22 cellular contexts compared by ENCODE assay signal in the genomic region with DNA sequence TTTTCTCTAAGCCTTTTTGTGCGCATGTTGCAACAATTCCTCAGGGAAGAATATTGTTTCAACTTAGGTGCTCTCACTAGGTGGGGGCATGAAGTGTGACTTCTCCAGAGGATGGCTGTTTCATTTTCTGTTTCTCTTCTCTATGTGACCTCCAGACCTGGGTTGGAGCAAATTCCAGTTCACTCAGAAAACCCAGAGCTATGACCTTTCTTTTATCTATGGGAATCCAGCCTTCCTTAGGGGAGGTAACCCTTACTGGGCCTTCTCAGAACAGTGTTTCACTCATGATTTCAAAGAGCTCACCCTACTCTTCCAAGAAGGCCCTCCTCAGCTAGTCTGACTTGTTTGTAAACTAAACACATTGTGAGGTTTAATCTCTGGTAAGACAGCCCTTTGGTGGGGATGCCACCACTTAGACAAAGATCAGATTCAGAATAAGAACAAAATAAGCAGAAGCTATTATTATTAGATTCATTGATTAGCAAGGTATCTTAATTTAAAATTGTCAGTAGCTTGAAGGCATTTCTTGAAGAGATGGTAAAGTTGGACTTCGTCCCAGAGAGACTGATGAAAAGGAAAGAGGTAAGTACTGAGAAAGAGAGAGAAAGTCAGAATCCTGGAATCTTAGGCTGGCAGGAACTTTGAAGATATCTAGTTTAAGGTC. TPM values are rescaled to one million over a fixed set of nuclear protein-coding genes. Genes with fewer than 3 reads are reported as not detected.
A peak's percentile ranks its signal among the peaks of the same experiment; 100 is the strongest.
DNase-seq lines count a peak whose midpoint lies in the region; ATAC-seq and TF ChIP-seq lines count a peak whose summit lies in the region.
"Had no signal": no experiment of that assay in that cellular context is flagged by ENCODE, and none has a peak within 500 bp of the region (broad histone marks: within the 10 kb centered on the region; RNA-seq: fewer than 3 reads in every experiment).

No MANE protein-coding gene starts in this region.

- no peaks in the 10 kb centered on the region for H3K9me3 Mint-ChIP-seq in activated naive CD8-positive, alpha-beta T cell (ENCODE audit: low read depth)
- H3K9me3 Mint-ChIP-seq in activated naive CD8-positive, alpha-beta T cell treated with anti-CD3 and anti-CD28 coated beads for 36 hours = no peaks in the 10 kb centered on the region
- no peaks in the 10 kb centered on the region for H3K9me3 Mint-ChIP-seq in osteocyte (ENCODE audit: unreplicated experiment)
- H3K9me3 Mint-ChIP-seq: T-helper 2 cell treated with Interferon-gamma antibody and Interleukin-4, amounts not matched to agents 5 μg/mL and 100 μg/mL, for 36 hours had no signal

- TF ChIP-seq CTCF in osteocyte (IDR thresholded peaks at IDR 0.05) = no peak

- no peaks in the 10 kb centered on the region for H3K9me3 ChIP-seq in T-helper 17 cell (ENCODE audit: control insufficient read depth, low read length, poor library complexity, severe bottlenecking)
- H3K9me3 ChIP-seq: body of pancreas, neutrophil, SJSA1 had no signal

- H3K27me3 Mint-ChIP-seq in activated naive CD8-positive, alpha-beta T cell = no peaks in the 10 kb centered on the region
- H3K27me3 Mint-ChIP-seq in activated naive CD8-positive, alpha-beta T cell treated with anti-CD3 and anti-CD28 coated beads for 36 hours = no peaks in the 10 kb centered on the region
- H3K27me3 Mint-ChIP-seq in T-helper 17 cell (no peaks in the 10 kb centered on the region), osteocyte (ENCODE audit: unreplicated experiment) (no peaks in the 10 kb centered on the region)

- no peak overlapping the region for H3K4me3 Mint-ChIP-seq in activated naive CD8-positive, alpha-beta T cell
- no peak overlapping the region for H3K4me3 Mint-ChIP-seq in activated naive CD8-positive, alpha-beta T cell treated with anti-CD3 and anti-CD28 coated beads for 36 hours
- H3K4me3 Mint-ChIP-seq in T-helper 17 cell (no peak overlapping the region), osteocyte (ENCODE audit: unreplicated experiment) (no peak overlapping the region)
- H3K4me3 Mint-ChIP-seq: T-helper 2 cell treated with Interferon-gamma antibody and Interleukin-4, amounts not matched to agents 5 μg/mL and 100 μg/mL, for 36 hours had no signal

- no peak for DNase-seq in activated naive CD8-positive, alpha-beta T cell treated with anti-CD3 and anti-CD28 coated beads for 36 hours
- DNase-seq in T-helper 17 cell (no peak), inferior parietal cortex (ENCODE audit: extremely low spot score) (peak; percentile 44), osteocyte (ENCODE audit: extremely low spot score, unreplicated experiment) (no peak), NCI-H2029 (lab: John Stamatoyannopoulos, UW) (no peak)
- DNase-seq: activated CD4-positive, CD25-positive, alpha-beta regulatory T cell; body of pancreas; cerebellar nuclear complex; dorsolateral prefrontal cortex; H7; mammary epithelial cell; NCI-H1092; NCI-H187 treated with DMSO at 0.1 percent for 48 hours; NCI-H69; stimulated activated CD4-positive, alpha-beta T cell treated with anti-CD3 and anti-CD28 coated beads, Interleukin-2, amount 100 ng/mL, for 24 hours had no signal

- peaks cover 6% of the 10 kb centered on the region for H3K36me3 Mint-ChIP-seq in activated naive CD8-positive, alpha-beta T cell
- no peaks in the 10 kb centered on the region for H3K36me3 Mint-ChIP-seq in activated naive CD8-positive, alpha-beta T cell treated with anti-CD3 and anti-CD28 coated beads for 36 hours
- peaks cover 3% of the 10 kb centered on the region for H3K36me3 Mint-ChIP-seq in T-helper 17 cell (ENCODE audit: low read depth)
- no peaks in the 10 kb centered on the region for H3K36me3 Mint-ChIP-seq in osteocyte (ENCODE audit: unreplicated experiment)

- H3K27ac Mint-ChIP-seq in activated naive CD8-positive, alpha-beta T cell = peak overlapping the region; percentile 47
- H3K27ac Mint-ChIP-seq in activated naive CD8-positive, alpha-beta T cell treated with anti-CD3 and anti-CD28 coated beads for 36 hours = no peak overlapping the region
- H3K27ac Mint-ChIP-seq in T-helper 17 cell (peak overlapping the region; percentile 34), osteocyte (ENCODE audit: unreplicated experiment) (no peak overlapping the region)
- H3K27ac Mint-ChIP-seq: T-helper 2 cell treated with Interferon-gamma antibody and Interleukin-4, amounts not matched to agents 5 μg/mL and 100 μg/mL, for 36 hours had no signal

- H3K4me1 Mint-ChIP-seq in activated naive CD8-positive, alpha-beta T cell (ENCODE audit: low read depth) = peaks cover 13% of the 10 kb centered on the region
- H3K4me1 Mint-ChIP-seq in activated naive CD8-positive, alpha-beta T cell treated with anti-CD3 and anti-CD28 coated beads for 36 hours = peaks cover 8% of the 10 kb centered on the region
- H3K4me1 Mint-ChIP-seq in T-helper 17 cell (peaks cover 5% of the 10 kb centered on the region), osteocyte (ENCODE audit: unreplicated experiment) (peaks cover 4% of the 10 kb centered on the region)

- ATAC-seq in T-helper 17 cell = no peak
- no peak for ATAC-seq in HG02938 (IDR thresholded peaks at IDR 0.05; ENCODE audit: unreplicated experiment)
- ATAC-seq: body of pancreas had no signal

RNA-seq across cellular contexts. Expression of gene TAS2R60, which starts 16.6 kb away (rescaled TPM):
- not detected for total RNA-seq in activated naive CD8-positive, alpha-beta T cell treated with anti-CD3 and anti-CD28 coated beads for 36 hours
- under 1 TPM; 0.60 to 0.80 TPM for total RNA-seq in T-helper 17 cell
- total RNA-seq in osteocyte = not detected in 2 replicates
- total RNA-seq: body of pancreas, endothelial cell of umbilical vein, H7, RPMI7951, SJSA1 had no signal

RNA-seq across cellular contexts. Expression of gene EPHA1, which starts 18.0 kb away (rescaled TPM):
- 1 to 10 TPM; 2.3 to 3.4 TPM for total RNA-seq in activated naive CD8-positive, alpha-beta T cell treated with anti-CD3 and anti-CD28 coated beads for 36 hours
- 10 to 100 TPM in 1 of 2 donors, 1 to 10 TPM in 1; 9.4 to 19.7 TPM for total RNA-seq in T-helper 17 cell
- total RNA-seq in osteocyte = not detected in 2 replicates
- total RNA-seq: endothelial cell of umbilical vein, RPMI7951, SJSA1 had no signal

RNA-seq across cellular contexts. Expression of gene ZYX, which starts 45.5 kb away (rescaled TPM):
- total RNA-seq in activated naive CD8-positive, alpha-beta T cell treated with anti-CD3 and anti-CD28 coated beads for 36 hours = 100 to 1,000 TPM; 116 to 118 TPM
- 100 to 1,000 TPM; 151 to 165 TPM for total RNA-seq in T-helper 17 cell
- 370 and 412 TPM in 2 replicates for total RNA-seq in osteocyte

RNA-seq across cellular contexts. Expression of gene TAS2R41, which starts 51.1 kb away (rescaled TPM):
- total RNA-seq in activated naive CD8-positive, alpha-beta T cell treated with anti-CD3 and anti-CD28 coated beads for 36 hours = not detected
- total RNA-seq in T-helper 17 cell (under 1 TPM; 0.52 to 0.99 TPM), osteocyte (not detected in 2 replicates)
- total RNA-seq: body of pancreas, endothelial cell of umbilical vein, mammary epithelial cell, RPMI7951, SJSA1 had no signal

Comparison
In these comparisons a context has a peak if more than half of its experiments do, and no peak if none do; other contexts are left out.
1. H3K27ac Mint-ChIP-seq: peak in activated naive CD8-positive, alpha-beta T cell (single experiment) and T-helper 17 cell (single experiment); none in activated naive CD8-positive, alpha-beta T cell treated with anti-CD3 and anti-CD28 coated beads for 36 hours (single experiment) and osteocyte (single experiment).